Comparison of ENCODE assay signal across 8 cellular contexts in genomic region chr12:6962285-6963015, GRCh38. TPM values are rescaled to one million over a fixed set of nuclear protein-coding genes. Genes with fewer than 3 reads are reported as not detected.
DNase-seq lines count a peak whose midpoint lies in the region; ATAC-seq, FAIRE-seq and TF ChIP-seq lines count a peak whose summit lies in the region.

No MANE protein-coding gene starts in this region.

- H3K27me3 ChIP-seq in WERI-Rb-1 (ENCODE audit: insufficient read depth, low read depth, severe bottlenecking): no peaks in the 10 kb centered on the region
- H3K27me3 ChIP-seq in right cardiac atrium (ENCODE audit: control insufficient read depth, insufficient read depth): no peaks in the 10 kb centered on the region
- no peaks in the 10 kb centered on the region for H3K27me3 ChIP-seq in small intestine (ENCODE audit: control insufficient read depth in 2 of 2, insufficient read depth in 2 of 2, low read length in 2 of 2)

- DNase-seq in activated naive CD4-positive, alpha-beta T cell treated with anti-CD3 and anti-CD28 coated beads for 36 hours: no peak
- no peak for DNase-seq in activated naive CD4-positive, alpha-beta T cell (lab: John Stamatoyannopoulos, UW)
- DNase-seq in WERI-Rb-1 (no peak), right cardiac atrium (peak in 2 of 3 donors; percentile 55 to 61), small intestine (peak; percentile 95), mesenteric fat pad (ENCODE audit: low spot score) (no peak), NCI-H446 treated with DMSO at 0.1 percent for 48 hours (lab: John Stamatoyannopoulos, UW) (no peak), GM13977 (ENCODE audit: low spot score) (no peak)

- peak overlapping the region; percentile 93 for H3K27ac Mint-ChIP-seq in activated naive CD4-positive, alpha-beta T cell treated with anti-CD3 and anti-CD28 coated beads for 36 hours

- H3K4me1 ChIP-seq in right cardiac atrium (ENCODE audit: control insufficient read depth, insufficient read depth, low read length) (peaks cover 5% of the 10 kb centered on the region), small intestine (ENCODE audit: control insufficient read depth in 2 of 2, insufficient read depth in 1 of 2, low read depth in 1 of 2, low read length in 1 of 2) (peaks cover 0 to 2% of the 10 kb centered on the region in 2 donors)

- H3K4me3 ChIP-seq in WERI-Rb-1 (ENCODE audit: low read depth, low read length): peak overlapping the region; percentile 20; the same call in 1 of the 2 replicates
- H3K4me3 ChIP-seq in right cardiac atrium (ENCODE audit: low read length): no peak overlapping the region
- peak overlapping the region; percentile 64 to 74 for H3K4me3 ChIP-seq in small intestine (ENCODE audit: low read depth in 1 of 2, low read length in 2 of 2)

- peak overlapping the region; percentile 76 for H3K27ac ChIP-seq in WERI-Rb-1
- H3K27ac ChIP-seq in right cardiac atrium (ENCODE audit: low read length): peak overlapping the region; percentile 1
- H3K27ac ChIP-seq in small intestine (ENCODE audit: low read depth in 1 of 2, low read length in 1 of 2): peak overlapping the region; percentile 98 to 99

- TF ChIP-seq CTCF in WERI-Rb-1 (IDR thresholded peaks at IDR 0.05; ENCODE audit: low read depth, low read length) (no peak), GM13977 (IDR thresholded peaks at IDR 0.05; ENCODE audit: extremely low read depth, insufficient read depth, missing control alignments) (no peak)

- CTCF ChIA-PET in activated naive CD4-positive, alpha-beta T cell treated with anti-CD3 and anti-CD28 coated beads for 36 hours (lab: Charles Lee): interaction anchor here (1.2 to 12.0 kb wide), 4 partner anchors 15 to 151 kb away, joined by 3 to 397 read pairs (median 4); partner anchors contain the start of genes C12orf57, C1RL, PTPN6 and RNU7-1

- H3K36me3 ChIP-seq in WERI-Rb-1 (peaks cover 36% of the 10 kb centered on the region), small intestine (ENCODE audit: control insufficient read depth in 2 of 2, insufficient read depth in 2 of 2, low read length in 2 of 2) (peaks cover 5 to 7% of the 10 kb centered on the region in 2 donors)

- no peaks in the 10 kb centered on the region for H3K9me3 Mint-ChIP-seq in activated naive CD4-positive, alpha-beta T cell treated with anti-CD3 and anti-CD28 coated beads for 36 hours

- no peaks in the 10 kb centered on the region for H3K9me3 ChIP-seq in WERI-Rb-1 (ENCODE audit: severe bottlenecking)
- H3K9me3 ChIP-seq in right cardiac atrium (ENCODE audit: control insufficient read depth, low read length): no peaks in the 10 kb centered on the region
- H3K9me3 ChIP-seq in small intestine (ENCODE audit: control insufficient read depth, low read depth): no peaks in the 10 kb centered on the region

- H3K4me3 Mint-ChIP-seq in activated naive CD4-positive, alpha-beta T cell treated with anti-CD3 and anti-CD28 coated beads for 36 hours: peak overlapping the region; percentile 81

- in situ Hi-C loops in GM13977 (cut with MboI; ENCODE audit: low pct_unique_long_range_greater_than_20kb, low sequenced_read_pairs, unreplicated experiment): no loop called here

- FAIRE-seq in small intestine (lab: Jason Lieb, UNC): no peak

- intact Hi-C loops in activated naive CD4-positive, alpha-beta T cell treated with anti-CD3 and anti-CD28 coated beads for 36 hours (cut with micrococcal nuclease): loop anchor here (5.0 kb wide), 1 partner anchor 275 kb away; the partner anchor contains the start of gene ZNF384
- intact Hi-C loops in right cardiac atrium (cut with DNase I): no loop called here

- 68% methylated on average over 25 of the region's 25 CpGs for WGBS in right cardiac atrium
- 17 to 47% (median 25%) methylated on average over 22 to 25 of the region's 25 CpGs for WGBS in small intestine, 3 donors

- H3K27me3 Mint-ChIP-seq in activated naive CD4-positive, alpha-beta T cell treated with anti-CD3 and anti-CD28 coated beads for 36 hours (ENCODE audit: low read depth): no peaks in the 10 kb centered on the region

- peaks cover 56% of the 10 kb centered on the region for H3K36me3 Mint-ChIP-seq in activated naive CD4-positive, alpha-beta T cell treated with anti-CD3 and anti-CD28 coated beads for 36 hours (ENCODE audit: low read depth)

- peaks cover 85% of the 10 kb centered on the region for H3K4me1 Mint-ChIP-seq in activated naive CD4-positive, alpha-beta T cell treated with anti-CD3 and anti-CD28 coated beads for 36 hours (ENCODE audit: low read depth)

- no peak for ATAC-seq in right cardiac atrium

RNA-seq across cellular contexts. Expression of gene PHB2, which starts 8.0 kb away (rescaled TPM):
- total RNA-seq in activated naive CD4-positive, alpha-beta T cell treated with anti-CD3 and anti-CD28 coated beads for 36 hours: 100 to 1,000 TPM; 389 to 392 TPM
- 100 to 1,000 TPM; 137 to 159 (median 142) TPM for total RNA-seq in right cardiac atrium
- 127 TPM for polyA plus RNA-seq in right cardiac atrium
- 100 to 1,000 TPM; 165 to 311 (median 210) TPM for polyA plus RNA-seq in small intestine
- 143 TPM for total RNA-seq in mesenteric fat pad

RNA-seq across cellular contexts. Expression of gene EMG1, which starts 8.3 kb away (rescaled TPM):
- 10 to 100 TPM; 89.1 to 91.9 TPM for total RNA-seq in activated naive CD4-positive, alpha-beta T cell treated with anti-CD3 and anti-CD28 coated beads for 36 hours
- total RNA-seq in right cardiac atrium (10 to 100 TPM; 33.7 to 40.2 (median 38.1) TPM), mesenteric fat pad (44.3 TPM)
- polyA plus RNA-seq in right cardiac atrium (26.0 TPM), small intestine (10 to 100 TPM; 12.3 to 32.3 (median 14.1) TPM)

RNA-seq across cellular contexts. Expression of gene PTPN6, which starts 11.3 kb away (rescaled TPM):
- total RNA-seq in activated naive CD4-positive, alpha-beta T cell treated with anti-CD3 and anti-CD28 coated beads for 36 hours: 100 to 1,000 TPM; 334 to 348 TPM
- total RNA-seq in right cardiac atrium (10 to 100 TPM in 2 of 4 donors, 1 to 10 TPM in 2; 7.7 to 12.1 (median 9.3) TPM), mesenteric fat pad (47.2 TPM)
- polyA plus RNA-seq in right cardiac atrium (5.9 TPM), small intestine (10 to 100 TPM; 40.7 to 81.1 (median 76.7) TPM)

RNA-seq across cellular contexts. Expression of gene C12orf57, which starts 18.6 kb away (rescaled TPM):
- total RNA-seq in activated naive CD4-positive, alpha-beta T cell treated with anti-CD3 and anti-CD28 coated beads for 36 hours: 100 to 1,000 TPM; 242 to 245 TPM
- total RNA-seq in right cardiac atrium (100 to 1,000 TPM; 262 to 339 (median 272) TPM), mesenteric fat pad (125 TPM)
- polyA plus RNA-seq in right cardiac atrium (441 TPM), small intestine (100 to 1,000 TPM; 185 to 379 (median 361) TPM)

RNA-seq across cellular contexts. Expression of gene RNU7-1, which starts 18.8 kb away (rescaled TPM):
- not detected for total RNA-seq in activated naive CD4-positive, alpha-beta T cell treated with anti-CD3 and anti-CD28 coated beads for 36 hours
- not detected for total RNA-seq in right cardiac atrium
- not detected for polyA plus RNA-seq in right cardiac atrium
- not detected for polyA plus RNA-seq in small intestine
- total RNA-seq in mesenteric fat pad: not detected

Comparison
In these comparisons a context has a peak if more than half of its experiments do, and no peak if none do; other contexts are left out.
1. DNase-seq: peak in right cardiac atrium (2 of 3) and small intestine (single experiment); none in activated naive CD4-positive, alpha-beta T cell treated with anti-CD3 and anti-CD28 coated beads for 36 hours (single experiment), activated naive CD4-positive, alpha-beta T cell (0 of 4), WERI-Rb-1 (single experiment), mesenteric fat pad (single experiment), NCI-H446 treated with DMSO at 0.1 percent for 48 hours (single experiment) and GM13977 (single experiment).
2. H3K27ac ChIP-seq: peak in every context shown above with its lines; median percentile 98 in small intestine; 76 in WERI-Rb-1; 1 in right cardiac atrium.